ENCODE assay signal across 1 cellular context in genomic region chr7:139753079-139753692, GRCh38.
TF ChIP-seq lines count a peak whose summit lies in the region.

No MANE protein-coding gene starts in this region.

TF ChIP-seq in SK-N-SH treated with all-trans-retinoic acid at 6 μM for 48 hours, 23 proteins besides CTCF, POLR2A, EP300 and RAD21 (continued from another document):
- no peak for TF ChIP-seq TOX (CRISPR knock-in tag; IDR thresholded peaks at IDR 0.05; ENCODE audit: borderline replicate concordance)
- no peak for TF ChIP-seq PPARA (CRISPR knock-in tag; IDR thresholded peaks at IDR 0.05; ENCODE audit: borderline replicate concordance)
- TF ChIP-seq, protein P1, sequence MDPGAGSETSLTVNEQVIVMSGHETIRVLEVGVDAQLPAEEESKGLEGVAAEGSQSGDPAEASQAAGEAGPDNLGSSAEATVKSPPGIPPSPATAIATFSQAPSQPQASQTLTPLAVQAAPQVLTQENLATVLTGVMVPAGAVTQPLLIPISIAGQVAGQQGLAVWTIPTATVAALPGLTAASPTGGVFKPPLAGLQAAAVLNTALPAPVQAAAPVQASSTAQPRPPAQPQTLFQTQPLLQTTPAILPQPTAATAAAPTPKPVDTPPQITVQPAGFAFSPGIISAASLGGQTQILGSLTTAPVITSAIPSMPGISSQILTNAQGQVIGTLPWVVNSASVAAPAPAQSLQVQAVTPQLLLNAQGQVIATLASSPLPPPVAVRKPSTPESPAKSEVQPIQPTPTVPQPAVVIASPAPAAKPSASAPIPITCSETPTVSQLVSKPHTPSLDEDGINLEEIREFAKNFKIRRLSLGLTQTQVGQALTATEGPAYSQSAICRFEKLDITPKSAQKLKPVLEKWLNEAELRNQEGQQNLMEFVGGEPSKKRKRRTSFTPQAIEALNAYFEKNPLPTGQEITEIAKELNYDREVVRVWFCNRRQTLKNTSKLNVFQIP (CRISPR knock-in tag; IDR thresholded peaks at IDR 0.05; ENCODE audit: borderline replicate concordance, low read depth): no peak
- TF ChIP-seq ZNF8 (CRISPR knock-in tag; IDR thresholded peaks at IDR 0.05): no peak
